Comparison of ENCODE assay signal across 28 cellular contexts in genomic region chr10:102309916-102310315, GRCh38.
DNase-seq lines count a peak whose midpoint lies in the region; ATAC-seq, FAIRE-seq and TF ChIP-seq lines count a peak whose summit lies in the region.
"Had no signal": no experiment of that assay in that cellular context is flagged by ENCODE, and none has a peak within 500 bp of the region (broad histone marks: within the 10 kb centered on the region; RNA-seq: fewer than 3 reads in every experiment).

No MANE protein-coding gene starts in this region.

- peak overlapping the region; percentile 50 for H3K4me3 Mint-ChIP-seq in Calu3 (ENCODE audit: low read depth, unreplicated experiment)
- H3K4me3 Mint-ChIP-seq: activated CD4-positive, alpha-beta T cell treated with anti-CD3 and anti-CD28 coated beads, Interleukin-2, amount 10 ng/mL, durations not matched to agents 7 days and 5 days; naive thymus-derived CD8-positive, alpha-beta T cell; stimulated activated naive CD8-positive, alpha-beta T cell treated with anti-CD3 and anti-CD28 coated beads, Interleukin-15, Interleukin-2, amounts not matched to agents 100 ng/mL and 50 ng/mL, for 24 hours had no signal

- POLR2A ChIA-PET in endothelial cell of umbilical vein (lab: Charles Lee): no interaction called here

- H3K27ac Mint-ChIP-seq in Calu3 (ENCODE audit: unreplicated experiment): peak overlapping the region; percentile 92
- H3K27ac Mint-ChIP-seq: activated CD4-positive, alpha-beta T cell treated with anti-CD3 and anti-CD28 coated beads, Interleukin-2, amount 10 ng/mL, durations not matched to agents 7 days and 5 days; stimulated activated naive CD8-positive, alpha-beta T cell treated with anti-CD3 and anti-CD28 coated beads, Interleukin-15, Interleukin-2, amounts not matched to agents 100 ng/mL and 50 ng/mL, for 24 hours had no signal

- H3K27me3 Mint-ChIP-seq in Calu3 (ENCODE audit: unreplicated experiment): no peaks in the 10 kb centered on the region
- H3K27me3 Mint-ChIP-seq: activated CD4-positive, alpha-beta T cell treated with anti-CD3 and anti-CD28 coated beads, Interleukin-2, amount 10 ng/mL, durations not matched to agents 7 days and 5 days; naive thymus-derived CD8-positive, alpha-beta T cell; stimulated activated naive CD8-positive, alpha-beta T cell treated with anti-CD3 and anti-CD28 coated beads, Interleukin-15, Interleukin-2, amounts not matched to agents 100 ng/mL and 50 ng/mL, for 24 hours had no signal

- CTCF ChIA-PET in Calu3 (lab: Charles Lee) (no interaction called here), endothelial cell of umbilical vein (lab: Charles Lee) (interaction anchor here (0.7 to 5.7 kb wide), 5 partner anchors 9 to 79 kb away, joined by 3 to 48 read pairs (median 3); no protein-coding TSS in a partner anchor)

- H2AFZ ChIP-seq in endothelial cell of umbilical vein (ENCODE audit: low read depth, low read length): no peak overlapping the region
- H2AFZ ChIP-seq: parathyroid adenoma had no signal

- peaks cover 15% of the 10 kb centered on the region for H3K4me1 ChIP-seq in RWPE2 (ENCODE audit: insufficient read depth, poor library complexity, severe bottlenecking)
- H3K4me1 ChIP-seq in endothelial cell of umbilical vein (ENCODE audit: control insufficient read depth, extremely low read depth, insufficient read depth, low read length): peaks cover 16% of the 10 kb centered on the region
- H3K4me1 ChIP-seq in pancreas: peaks cover 14 to 46% (median 27%) of the 10 kb centered on the region in 3 donors
- H3K4me1 ChIP-seq: parathyroid adenoma had no signal

- no peak overlapping the region for H3K4me3 ChIP-seq in RWPE2 (ENCODE audit: severe bottlenecking)
- no peak overlapping the region for H3K4me3 ChIP-seq in endothelial cell of umbilical vein (replicated peaks in 1 of 3; ENCODE audit: insufficient read depth in 1 of 3, low read depth in 1 of 3, low read length in 3 of 3)
- H3K4me3 ChIP-seq in pancreas: no peak overlapping the region
- H3K4me3 ChIP-seq: gastrocnemius medialis, tibial nerve had no signal

- peaks cover 44% of the 10 kb centered on the region for H3K4me1 Mint-ChIP-seq in Calu3 (ENCODE audit: low read depth, unreplicated experiment)

- no peak for TF ChIP-seq CTCF in Calu3 (IDR thresholded peaks at IDR 0.05; ENCODE audit: unreplicated experiment)
- TF ChIP-seq CTCF in RWPE2 (IDR thresholded peaks at IDR 0.05; ENCODE audit: poor library complexity, severe bottlenecking): no peak
- no peak for TF ChIP-seq CTCF in endothelial cell of umbilical vein (IDR thresholded peaks at IDR 0.05; ENCODE audit: extremely low read depth in 1 of 2, insufficient read depth in 1 of 2, low read depth in 1 of 2, low read length in 2 of 2)
- no peak for TF ChIP-seq CTCF in pancreas (IDR thresholded peaks at IDR 0.05)

- no peaks in the 10 kb centered on the region for H3K9me3 Mint-ChIP-seq in Calu3 (ENCODE audit: low read depth, unreplicated experiment)
- H3K9me3 Mint-ChIP-seq: activated CD4-positive, alpha-beta T cell treated with anti-CD3 and anti-CD28 coated beads, Interleukin-2, amount 10 ng/mL, durations not matched to agents 7 days and 5 days; naive thymus-derived CD8-positive, alpha-beta T cell; stimulated activated naive CD8-positive, alpha-beta T cell treated with anti-CD3 and anti-CD28 coated beads, Interleukin-15, Interleukin-2, amounts not matched to agents 100 ng/mL and 50 ng/mL, for 24 hours had no signal

- peaks cover 47% of the 10 kb centered on the region for H3K79me2 ChIP-seq in endothelial cell of umbilical vein (ENCODE audit: control insufficient read depth, insufficient read depth, low read length)

- peak overlapping the region; percentile 7 for H3K27ac ChIP-seq in RWPE2 (ENCODE audit: poor library complexity, severe bottlenecking)
- no peak overlapping the region for H3K27ac ChIP-seq in endothelial cell of umbilical vein (ENCODE audit: insufficient read depth, low read depth, low read length)
- peak overlapping the region; percentile 17 to 74 (median 58) for H3K27ac ChIP-seq in pancreas
- H3K27ac ChIP-seq: parathyroid adenoma, tibial nerve, VCaP had no signal

- peak overlapping the region; percentile 8 for H3K4me2 ChIP-seq in endothelial cell of umbilical vein (ENCODE audit: insufficient read depth, low read length)

- H3K27me3 ChIP-seq in RWPE2 (ENCODE audit: insufficient read depth, poor library complexity, severe bottlenecking) (no peaks in the 10 kb centered on the region), endothelial cell of umbilical vein (ENCODE audit: control insufficient read depth in 2 of 2, insufficient read depth in 2 of 2, low read length in 2 of 2) (no peaks in the 10 kb centered on the region), pancreas (no peaks in the 10 kb centered on the region)
- H3K27me3 ChIP-seq: gastrocnemius medialis, tibial nerve had no signal

- ATAC-seq in RWPE2 (ENCODE audit: low read depth) (no peak), pancreas (no peak), HG03097 (IDR thresholded peaks at IDR 0.05; ENCODE audit: low FRiP score, unreplicated experiment) (no peak), HG02610 (IDR thresholded peaks at IDR 0.05; ENCODE audit: unreplicated experiment) (no peak)
- ATAC-seq: gastrocnemius medialis; naive thymus-derived CD8-positive, alpha-beta T cell had no signal

- H3K36me3 ChIP-seq in RWPE2 (ENCODE audit: low read depth) (no peaks in the 10 kb centered on the region; the same call in 1 of the 2 replicates), endothelial cell of umbilical vein (ENCODE audit: control insufficient read depth in 2 of 2, extremely low read depth in 1 of 2, insufficient read depth in 2 of 2, low read length in 2 of 2) (no peaks in the 10 kb centered on the region), pancreas (no peaks in the 10 kb centered on the region)
- H3K36me3 ChIP-seq: gastrocnemius medialis had no signal

- H3K9ac ChIP-seq in endothelial cell of umbilical vein (replicated peaks; ENCODE audit: extremely low read depth, insufficient read depth, low read length): no peak overlapping the region
- H3K9ac ChIP-seq: parathyroid adenoma had no signal

- H4K20me1 ChIP-seq in endothelial cell of umbilical vein (replicated peaks; ENCODE audit: control insufficient read depth, extremely low read depth, insufficient read depth, low read length): peaks cover 4% of the 10 kb centered on the region

- TF ChIP-seq POLR2A in endothelial cell of umbilical vein (IDR thresholded peaks at IDR 0.05; ENCODE audit: low read depth, low read length): no peak

- dilution Hi-C loops in endothelial cell of umbilical vein (cut with MboI; ENCODE audit: extremely low pct_ligation_motif_present, low sequenced_read_pairs): no loop called here

- BruUV-seq in Calu3 (replicated peaks; lab: Mats Ljungman, UMichigan): no TSS peak
- no TSS peak for BruUV-seq in endothelial cell of umbilical vein (replicated peaks; lab: Mats Ljungman, UMichigan)

- H3K9me3 ChIP-seq in RWPE2 (ENCODE audit: severe bottlenecking) (no peaks in the 10 kb centered on the region), endothelial cell of umbilical vein (replicated peaks; ENCODE audit: control insufficient read depth, insufficient read depth, low read length) (no peaks in the 10 kb centered on the region), pancreas (no peaks in the 10 kb centered on the region)
- H3K9me3 ChIP-seq: gastrocnemius medialis, tibial nerve had no signal

- no peaks in the 10 kb centered on the region for H3K36me3 Mint-ChIP-seq in Calu3 (ENCODE audit: insufficient read depth, unreplicated experiment)

- FAIRE-seq in endothelial cell of umbilical vein (lab: Jason Lieb, UNC) (no peak), pancreas (lab: Jason Lieb, UNC) (no peak)
- FAIRE-seq: H54, HTR-8/SVneo, small intestine had no signal

- intact Hi-C loops in Calu3 (cut with micrococcal nuclease; ENCODE audit: unreplicated experiment) (no loop called here), endothelial cell of umbilical vein (cut with micrococcal nuclease) (loop anchor here (1.0 kb wide), 1 partner anchor 10 kb away; no protein-coding TSS in a partner anchor), pancreas (cut with DNase I) (no loop called here)

- 57 to 64% methylated on average over 3 of the region's 3 CpGs for WGBS in pancreas, 2 donors

- no peaks in the 10 kb centered on the region for H3K9me1 ChIP-seq in endothelial cell of umbilical vein (replicated peaks; ENCODE audit: control insufficient read depth, extremely low read depth, insufficient read depth, low read length)

- no peak for DNase-seq in Calu3
- no peak for DNase-seq in RWPE2 (ENCODE audit: low spot score)
- no peak for DNase-seq in endothelial cell of umbilical vein (ENCODE audit: low read depth, low spot score)
- DNase-seq in pancreas: no peak
- DNase-seq in HuH-7 (ENCODE audit: low spot score): no peak
- no peak for DNase-seq in stimulated activated CD4-positive, alpha-beta T cell treated with anti-CD3 and anti-CD28 coated beads, Interleukin-12 subunit alpha, Interleukin-12 subunit beta, amount 100 ng/mL, for 4 hours
- DNase-seq: activated CD4-positive, alpha-beta T cell treated with anti-CD3 and anti-CD28 coated beads, Interleukin-2, amount 10 ng/mL, durations not matched to agents 7 days and 5 days; activated CD8-positive, alpha-beta memory T cell treated with anti-CD3 and anti-CD28 coated beads, Interleukin-2, amount 50 U/mL, for 4 hours; activated gamma-delta T cell; caudate nucleus; COR-L47; DND-41; erythroblast; gastrocnemius medialis; mesendoderm; naive thymus-derived CD8-positive, alpha-beta T cell; NCI-H526; SHP77; stimulated activated CD4-positive, alpha-beta T cell treated with anti-CD3 and anti-CD28 coated beads, Interleukin-4, amount 100 ng/mL, for 1 hour had no signal

TF ChIP-seq in endothelial cell of umbilical vein, 7 proteins besides CTCF, POLR2A, EP300 and RAD21:
- TF ChIP-seq POLR2AphosphoS5 (IDR thresholded peaks at IDR 0.05; ENCODE audit: insufficient read depth, low read depth, low read length): no peak
- TF ChIP-seq JUN (IDR thresholded peaks at IDR 0.05; ENCODE audit: borderline replicate concordance, insufficient read depth, insufficient read length, low read depth): no peak
- TF ChIP-seq EZH2 (IDR thresholded peaks at IDR 0.05; ENCODE audit: borderline replicate concordance, low read depth, low read length, severe bottlenecking): no peak
- no peak for TF ChIP-seq MYC (IDR thresholded peaks at IDR 0.05; ENCODE audit: low read depth, low read length)
- TF ChIP-seq GATA2 (IDR thresholded peaks at IDR 0.05; ENCODE audit: insufficient read depth, insufficient read length, low read depth, low read length): no peak
- TF ChIP-seq FOS (IDR thresholded peaks at IDR 0.05; ENCODE audit: borderline replicate concordance, insufficient read depth, low read length): no peak
- TF ChIP-seq MAX (IDR thresholded peaks at IDR 0.05; ENCODE audit: insufficient read depth, insufficient read length): no peak
